Comparison of ENCODE assay signal across 34 cellular contexts in genomic region chr6:2120912-2121311, GRCh38.
"Had no signal": no experiment of that assay in that cellular context is flagged by ENCODE, and none has a peak within 500 bp of the region (broad histone marks: within the 10 kb centered on the region; RNA-seq: fewer than 3 reads in every experiment).

No MANE protein-coding gene starts in this region.

- DNase-seq: Karpas-422, Kasumi-1, KG1, MG63, MM.1S, MV-4-11, NCI-H1048, NCI-H1092, NCI-H1092 treated with DMSO at 0.1 percent for 48 hours, NCI-H1105, NCI-H1105 treated with DMSO at 0.1 percent for 48 hours, NCI-H1417, NCI-H1417 treated with DMSO at 0.1 percent for 48 hours, NCI-H1436, NCI-H1436 treated with DMSO at 0.1 percent for 48 hours, NCI-H146, NCI-H1694, NCI-H1694 treated with DMSO at 0.1 percent for 48 hours, NCI-H187, NCI-H187 treated with DMSO at 0.1 percent for 48 hours, NCI-H1930, NCI-H2029, NCI-H2029 treated with DMSO at 0.1 percent for 48 hours, NCI-H2081, NCI-H2081 treated with DMSO at 0.1 percent for 48 hours, NCI-H2107, NCI-H2171, NCI-H2171 treated with DMSO at 0.1 percent for 48 hours, NCI-H2227 treated with DMSO at 0.1 percent for 48 hours, NCI-H226, NCI-H345, NCI-H446, NCI-H446 treated with DMSO at 0.1 percent for 48 hours had no signal

- H3K4me2 ChIP-seq: KMS-11 had no signal

- H3K27ac ChIP-seq: KMS-11 had no signal

- H3K36me3 ChIP-seq: MG63 had no signal

- H3K4me3 ChIP-seq: MG63 had no signal

- H3K9ac ChIP-seq: KMS-11 had no signal

- H3K9me3 ChIP-seq: MG63 had no signal

- H3K27me3 ChIP-seq: MG63 had no signal
